In the genomic region with DNA sequence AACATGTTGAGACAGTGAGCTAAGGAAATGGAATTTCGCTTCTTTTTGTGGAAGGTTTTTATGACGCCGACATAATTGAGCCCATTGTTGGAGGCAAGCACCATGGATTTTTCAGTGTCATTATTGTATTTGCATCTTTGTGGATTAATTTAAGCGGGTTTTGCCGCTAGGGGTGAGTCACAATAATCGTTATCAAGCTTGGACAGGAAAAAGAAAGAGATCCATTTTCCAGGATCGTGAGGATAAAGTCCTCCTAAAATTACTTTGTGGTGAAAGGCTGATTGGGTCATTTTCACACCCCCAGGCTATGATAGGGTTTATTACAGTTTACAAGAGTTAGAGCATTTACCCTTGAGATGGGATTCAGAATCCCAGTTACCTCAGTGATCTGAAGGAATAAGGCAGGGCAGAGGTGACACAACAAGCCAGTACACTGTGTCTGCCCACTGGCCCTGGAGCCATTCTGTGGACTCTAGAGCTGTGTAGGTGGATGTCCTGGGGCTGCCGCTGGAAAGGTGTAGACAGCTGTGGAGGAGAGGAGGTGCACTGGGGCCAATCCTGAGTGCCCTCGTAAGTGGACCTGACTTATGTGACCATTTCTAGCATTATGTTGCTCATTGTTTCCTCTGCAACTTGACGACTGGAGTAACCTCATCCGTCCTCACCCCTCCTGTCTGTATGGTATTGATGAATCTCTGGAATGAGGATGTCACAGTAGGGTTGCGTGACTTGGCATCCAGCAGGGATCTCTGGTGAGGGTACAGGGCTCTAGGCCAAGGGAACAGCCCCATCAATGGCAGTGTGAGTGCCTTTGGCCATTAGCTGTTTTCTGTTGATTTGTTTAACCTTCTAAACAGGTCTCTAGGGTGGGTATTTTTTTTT, we compare ENCODE assay signal across 19 cellular contexts.
A peak's percentile ranks its signal among the peaks of the same experiment; 100 is the strongest.
DNase-seq lines count a peak whose midpoint lies in the region; ATAC-seq and TF ChIP-seq lines count a peak whose summit lies in the region.
"Had no signal": no experiment of that assay in that cellular context is flagged by ENCODE, and none has a peak within 500 bp of the region (broad histone marks: within the 10 kb centered on the region; RNA-seq: fewer than 3 reads in every experiment).

No MANE protein-coding gene starts in this region.

- H3K27ac ChIP-seq in breast epithelium (peak overlapping the region; percentile 65 to 68), esophagus squamous epithelium (peak overlapping the region in 3 of 4 donors; percentile 14 to 45 (median 32)), upper lobe of left lung (no peak overlapping the region), tibial artery (no peak overlapping the region)
- H3K27ac ChIP-seq: A549, brain microvascular endothelial cell, C4-2B, RWPE1 had no signal

- POLR2A ChIA-PET in MCF 10A (lab: Yijun Ruan, JAX) = no interaction called here

- H3K9me3 Mint-ChIP-seq in MCF 10A (ENCODE audit: unreplicated experiment) = no peaks in the 10 kb centered on the region
- H3K9me3 Mint-ChIP-seq: activated T-helper 1 cell treated with anti-CD3 and anti-CD28 coated beads, Interleukin-12 subunit alpha, Interleukin-12 subunit beta, Interleukin-2, Interleukin-4 antibody, amounts not matched to agents 30 ng/mL and 10 ng/mL and 1 ng/mL, durations not matched to agents 14 hours and 24 hours and 36 hours had no signal

- H3K27me3 ChIP-seq in breast epithelium (no peaks in the 10 kb centered on the region), esophagus squamous epithelium (no peaks in the 10 kb centered on the region), upper lobe of left lung (no peaks in the 10 kb centered on the region), tibial artery (no peaks in the 10 kb centered on the region)
- H3K27me3 ChIP-seq: brain microvascular endothelial cell had no signal

- intact Hi-C loops in breast epithelium (cut with DNase I; ENCODE audit: low total_unique reads) (no loop called here), MCF 10A (cut with micrococcal nuclease) (no loop called here), esophagus squamous epithelium (cut with DNase I) (no loop called here), tibial artery (cut with DNase I; ENCODE audit: low total_unique reads) (no loop called here)

- TF ChIP-seq POLR2A in breast epithelium (IDR thresholded peaks at IDR 0.05) (no peak), esophagus squamous epithelium (IDR thresholded peaks at IDR 0.05) (no peak), upper lobe of left lung (IDR thresholded peaks at IDR 0.05) (no peak)

- CTCF ChIA-PET in MCF 10A (lab: Yijun Ruan, JAX) = interaction anchor here (0.6 kb wide), 1 partner anchor 646 kb away, joined by 3 read pairs; no protein-coding TSS in a partner anchor

- H3K9me3 ChIP-seq in breast epithelium = no peaks in the 10 kb centered on the region
- no peaks in the 10 kb centered on the region for H3K9me3 ChIP-seq in esophagus squamous epithelium
- H3K9me3 ChIP-seq in upper lobe of left lung = no peaks in the 10 kb centered on the region
- H3K9me3 ChIP-seq in tibial artery = no peaks in the 10 kb centered on the region
- H3K9me3 ChIP-seq: A549 had no signal

- H3K4me1 Mint-ChIP-seq in MCF 10A (ENCODE audit: insufficient read depth, unreplicated experiment) = no peaks in the 10 kb centered on the region

- H3K4me3 ChIP-seq in breast epithelium = no peak overlapping the region
- H3K4me3 ChIP-seq in esophagus squamous epithelium = no peak overlapping the region
- no peak overlapping the region for H3K4me3 ChIP-seq in upper lobe of left lung
- H3K4me3 ChIP-seq in tibial artery = no peak overlapping the region
- H3K4me3 ChIP-seq: A549 had no signal

- DNase-seq in breast epithelium (ENCODE audit: low spot score in 2 of 2) = peak in 1 of 2 donors; percentile 27
- no peak for DNase-seq in MCF 10A (ENCODE audit: unreplicated experiment)
- DNase-seq in OCI-M1 (lab: John Stamatoyannopoulos, UW) = peak; percentile 2
- DNase-seq in esophagus squamous epithelium (lab: John Stamatoyannopoulos, UW) = no peak
- no peak for DNase-seq in upper lobe of left lung
- DNase-seq in GM10266 (ENCODE audit: extremely low spot score) = no peak
- DNase-seq in tibial artery = no peak
- DNase-seq: brain microvascular endothelial cell, erythroblast, KBM-7, NCI-H1105, NCI-H226, occipital lobe had no signal

- WGBS in esophagus squamous epithelium, 2 donors = 32 to 58% methylated on average over 9 to 11 of the region's 12 CpGs
- WGBS in upper lobe of left lung, 2 donors = 83 to 84% methylated on average over 12 of the region's 12 CpGs

- H3K4me1 ChIP-seq in breast epithelium (no peaks in the 10 kb centered on the region), esophagus squamous epithelium (peaks cover 0 to 17% (median 6%) of the 10 kb centered on the region in 3 donors), upper lobe of left lung (no peaks in the 10 kb centered on the region), tibial artery (no peaks in the 10 kb centered on the region)
- H3K4me1 ChIP-seq: A549 had no signal

- no peak overlapping the region for H3K27ac Mint-ChIP-seq in MCF 10A (ENCODE audit: low read depth, unreplicated experiment)
- H3K27ac Mint-ChIP-seq: activated naive CD8-positive, alpha-beta T cell; activated T-helper 1 cell treated with anti-CD3 and anti-CD28 coated beads, Interleukin-12 subunit alpha, Interleukin-12 subunit beta, Interleukin-2, Interleukin-4 antibody, amounts not matched to agents 30 ng/mL and 10 ng/mL and 1 ng/mL, durations not matched to agents 14 hours and 24 hours and 36 hours had no signal

- no TSS peak for BruUV-seq in MCF 10A (replicated peaks; lab: Mats Ljungman, UMichigan)

- no peaks in the 10 kb centered on the region for H3K27me3 Mint-ChIP-seq in MCF 10A (ENCODE audit: insufficient read depth, unreplicated experiment)

- no peak for TF ChIP-seq CTCF in breast epithelium (IDR thresholded peaks at IDR 0.05)
- no peak for TF ChIP-seq CTCF in MCF 10A (IDR thresholded peaks at IDR 0.05; ENCODE audit: unreplicated experiment)
- TF ChIP-seq CTCF in esophagus squamous epithelium (IDR thresholded peaks at IDR 0.05) = no peak
- TF ChIP-seq CTCF in upper lobe of left lung (IDR thresholded peaks at IDR 0.05) = no peak
- no peak for TF ChIP-seq CTCF in GM10266 (IDR thresholded peaks at IDR 0.05; ENCODE audit: control insufficient read depth, insufficient read depth, low read depth, missing control alignments)
- TF ChIP-seq CTCF in tibial artery (IDR thresholded peaks at IDR 0.05) = no peak

- no peak overlapping the region for H3K4me3 Mint-ChIP-seq in MCF 10A (ENCODE audit: unreplicated experiment)
- H3K4me3 Mint-ChIP-seq: activated naive CD8-positive, alpha-beta T cell; activated T-helper 1 cell treated with anti-CD3 and anti-CD28 coated beads, Interleukin-12 subunit alpha, Interleukin-12 subunit beta, Interleukin-2, Interleukin-4 antibody, amounts not matched to agents 30 ng/mL and 10 ng/mL and 1 ng/mL, durations not matched to agents 14 hours and 24 hours and 36 hours had no signal

- no peaks in the 10 kb centered on the region for H3K36me3 ChIP-seq in breast epithelium
- H3K36me3 ChIP-seq in esophagus squamous epithelium = no peaks in the 10 kb centered on the region
- H3K36me3 ChIP-seq in upper lobe of left lung = no peaks in the 10 kb centered on the region
- no peaks in the 10 kb centered on the region for H3K36me3 ChIP-seq in tibial artery
- H3K36me3 ChIP-seq: brain microvascular endothelial cell had no signal

- ATAC-seq in upper lobe of left lung (ENCODE audit: low FRiP score in 2 of 2) = peak; percentile 34 to 59
- ATAC-seq in HG02981 (IDR thresholded peaks at IDR 0.05; ENCODE audit: unreplicated experiment) = no peak
- ATAC-seq: A549 had no signal

- no peak for TF ChIP-seq EP300 in upper lobe of left lung (IDR thresholded peaks at IDR 0.05)

- no peaks in the 10 kb centered on the region for H3K36me3 Mint-ChIP-seq in MCF 10A (ENCODE audit: insufficient read depth, unreplicated experiment)
- H3K36me3 Mint-ChIP-seq: activated naive CD8-positive, alpha-beta T cell had no signal

Comparison
In these comparisons a context has a peak if more than half of its experiments do, and no peak if none do; other contexts are left out.
1. H3K27ac ChIP-seq: peak in breast epithelium (2 of 2) and esophagus squamous epithelium (3 of 4); none in upper lobe of left lung (0 of 4) and tibial artery (0 of 2).